In the genomic region with DNA sequence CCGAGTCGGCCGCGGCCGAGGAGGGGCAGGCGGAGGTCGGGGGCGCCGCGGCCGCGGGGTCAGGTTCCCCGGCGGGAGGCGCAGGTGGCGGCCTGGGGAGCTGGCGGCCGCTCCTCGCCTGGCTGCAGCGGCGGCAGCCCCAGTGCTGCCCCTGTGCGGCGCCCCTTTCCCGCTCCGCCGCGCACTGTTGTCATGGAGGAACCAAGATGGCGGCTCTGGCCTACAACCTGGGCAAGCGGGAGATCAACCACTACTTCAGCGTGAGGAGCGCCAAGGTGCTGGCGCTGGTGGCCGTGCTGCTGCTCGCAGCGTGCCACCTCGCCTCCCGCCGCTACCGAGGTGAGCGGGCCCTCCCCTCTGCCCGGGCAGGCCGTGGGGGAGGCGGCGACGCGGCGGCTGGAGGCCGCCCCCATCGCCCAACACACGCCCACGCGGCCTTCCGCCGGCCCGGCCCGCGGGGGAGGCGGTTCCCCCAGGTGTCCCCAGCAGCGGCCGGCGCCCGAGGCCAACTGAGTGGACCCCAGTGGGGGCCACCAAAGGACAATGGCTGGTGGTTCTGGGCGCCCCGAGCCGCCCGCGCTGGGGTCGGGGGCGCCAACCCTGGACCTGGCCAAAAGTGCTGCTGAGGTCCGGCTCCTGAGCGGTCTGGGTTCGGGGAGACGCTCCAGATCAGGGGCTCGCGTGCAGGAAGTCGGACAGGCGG, we compare ENCODE assay signal across 1 cellular context.
TF ChIP-seq lines count a peak whose summit lies in the region.

No MANE protein-coding gene starts in this region.

TF ChIP-seq in H1, 55 proteins besides CTCF, POLR2A, EP300 and RAD21 (continued from another document):
- TF ChIP-seq EZH2 (IDR thresholded peaks at IDR 0.05; ENCODE audit: low read depth, low read length, severe bottlenecking) (no peak), ASH2L (IDR thresholded peaks at IDR 0.05; ENCODE audit: low read length) (peak; percentile 86), SP2 (IDR thresholded peaks at IDR 0.05; ENCODE audit: low read length) (no peak), CTBP2 (IDR thresholded peaks at IDR 0.05; ENCODE audit: borderline replicate concordance, insufficient read depth, insufficient read length, low read length) (no peak), CHD2 (IDR thresholded peaks at IDR 0.05; ENCODE audit: low read length) (no peak), BRCA1 (IDR thresholded peaks at IDR 0.05; ENCODE audit: low read depth, low read length) (no peak), SUZ12 (IDR thresholded peaks at IDR 0.05; ENCODE audit: low read length) (no peak), SIRT6 (IDR thresholded peaks at IDR 0.05; ENCODE audit: low read length) (no peak), TCF12 (IDR thresholded peaks at IDR 0.05; ENCODE audit: low read depth, low read length) (no peak), SIX5 (IDR thresholded peaks at IDR 0.05; ENCODE audit: low read depth, low read length) (no peak), ZNF274 (IDR thresholded peaks at IDR 0.05; ENCODE audit: borderline replicate concordance, extremely low read depth, low read length) (no peak), RBBP5 (IDR thresholded peaks at IDR 0.05; ENCODE audit: borderline replicate concordance, low read depth, low read length) (peak; percentile 90), CBX8 (IDR thresholded peaks at IDR 0.05; ENCODE audit: borderline replicate concordance, low read depth, low read length) (no peak), PHF8 (conservative IDR thresholded peaks at IDR 0.05; ENCODE audit: low read depth, low read length) (peak; percentile 80), SIN3A (conservative IDR thresholded peaks at IDR 0.05 in 1 of 2, IDR thresholded peaks at IDR 0.05 in 1 of 2; ENCODE audit: low read depth in 1 of 2, low read length in 2 of 2) (no peak), RXRA (IDR thresholded peaks at IDR 0.05; ENCODE audit: insufficient read depth, low read depth, low read length) (no peak), CHD7 (IDR thresholded peaks at IDR 0.05; ENCODE audit: insufficient replicate concordance, low read length) (no peak), GTF2F1 (IDR thresholded peaks at IDR 0.05; ENCODE audit: borderline replicate concordance, low read depth, low read length) (no peak), FOSL1 (IDR thresholded peaks at IDR 0.05; ENCODE audit: insufficient read depth, low read depth, low read length) (no peak), CREB1 (IDR thresholded peaks at IDR 0.05) (no peak), SAP30 (IDR thresholded peaks at IDR 0.05; ENCODE audit: insufficient read depth, insufficient replicate concordance, low read length) (no peak), CHD1 (IDR thresholded peaks at IDR 0.05; ENCODE audit: low read depth, low read length) (no peak), MAFK (IDR thresholded peaks at IDR 0.05; ENCODE audit: low read depth, low read length) (no peak), SRF (IDR thresholded peaks at IDR 0.05; ENCODE audit: low read depth, low read length) (no peak), YY1 (IDR thresholded peaks at IDR 0.05; ENCODE audit: low read depth, low read length) (peak; percentile 95), BCL11A (IDR thresholded peaks at IDR 0.05; ENCODE audit: low read depth in 2 of 2, low read length in 2 of 2) (no peak), GABPA (IDR thresholded peaks at IDR 0.05; ENCODE audit: borderline replicate concordance, insufficient read depth, low read length) (no peak), TAF7 (optimal IDR thresholded peaks at IDR 0.05; ENCODE audit: borderline replicate concordance, low read depth, low read length) (no peak), NANOG (IDR thresholded peaks at IDR 0.05; ENCODE audit: insufficient read depth, low read depth, low read length, poor library complexity, severe bottlenecking) (no peak), TBP (IDR thresholded peaks at IDR 0.05; ENCODE audit: low read depth, low read length) (no peak), RNF2 (IDR thresholded peaks at IDR 0.05; ENCODE audit: borderline replicate concordance, low read depth, low read length, missing control alignments, poor library complexity, severe bottlenecking) (no peak), ATF2 (IDR thresholded peaks at IDR 0.05; ENCODE audit: low read length) (no peak), TEAD4 (IDR thresholded peaks at IDR 0.05; ENCODE audit: low read depth, low read length) (no peak), BACH1 (IDR thresholded peaks at IDR 0.05; ENCODE audit: low read length) (no peak), RFX5 (IDR thresholded peaks at IDR 0.05; ENCODE audit: borderline replicate concordance, low read depth, low read length) (no peak), KDM4A (IDR thresholded peaks at IDR 0.05; ENCODE audit: low read depth, low read length, severe bottlenecking) (peak; percentile 70), POLR2AphosphoS5 (IDR thresholded peaks at IDR 0.05; ENCODE audit: low read depth, low read length) (peak; percentile 69), JUN (IDR thresholded peaks at IDR 0.05; ENCODE audit: low read depth, low read length) (no peak), NRF1 (IDR thresholded peaks at IDR 0.05; ENCODE audit: low read depth, low read length) (no peak), JUND (IDR thresholded peaks at IDR 0.05; ENCODE audit: low read length) (no peak), CEBPB (IDR thresholded peaks at IDR 0.05; ENCODE audit: low read depth, low read length) (no peak), POU5F1 (IDR thresholded peaks at IDR 0.05; ENCODE audit: low read depth, low read length) (no peak), EGR1 (IDR thresholded peaks at IDR 0.05; ENCODE audit: borderline replicate concordance, low read depth, low read length) (peak; percentile 85), KDM1A (IDR thresholded peaks at IDR 0.05; ENCODE audit: borderline replicate concordance, low read length) (no peak), SP1 (IDR thresholded peaks at IDR 0.05; ENCODE audit: low read depth, low read length) (no peak), CBX5 (IDR thresholded peaks at IDR 0.05; ENCODE audit: low read depth, low read length) (no peak), E2F6 (IDR thresholded peaks at IDR 0.05) (no peak)
- TF ChIP-seq, protein P1, sequence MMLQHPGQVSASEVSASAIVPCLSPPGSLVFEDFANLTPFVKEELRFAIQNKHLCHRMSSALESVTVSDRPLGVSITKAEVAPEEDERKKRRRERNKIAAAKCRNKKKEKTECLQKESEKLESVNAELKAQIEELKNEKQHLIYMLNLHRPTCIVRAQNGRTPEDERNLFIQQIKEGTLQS (IDR thresholded peaks at IDR 0.05; ENCODE audit: insufficient read depth, low read depth, low read length) = no peak
- TF ChIP-seq, protein P2, sequence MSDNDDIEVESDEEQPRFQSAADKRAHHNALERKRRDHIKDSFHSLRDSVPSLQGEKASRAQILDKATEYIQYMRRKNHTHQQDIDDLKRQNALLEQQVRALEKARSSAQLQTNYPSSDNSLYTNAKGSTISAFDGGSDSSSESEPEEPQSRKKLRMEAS (IDR thresholded peaks at IDR 0.05) = 0 out of 2 replicates have a peak, but pooled peaks have one; percentile 18
